Comparison of ENCODE assay signal across 16 cellular contexts in genomic region chr12:128076188-128076587, GRCh38.
DNase-seq lines count a peak whose midpoint lies in the region; ATAC-seq and TF ChIP-seq lines count a peak whose summit lies in the region.
"Had no signal": no experiment of that assay in that cellular context is flagged by ENCODE, and none has a peak within 500 bp of the region (broad histone marks: within the 10 kb centered on the region; RNA-seq: fewer than 3 reads in every experiment).

No MANE protein-coding gene starts in this region.

- no peak overlapping the region for H3K4me3 ChIP-seq in SJSA1
- H3K4me3 ChIP-seq in fibroblast of pulmonary artery (replicated peaks; ENCODE audit: low read depth, low read length): no peak overlapping the region
- H3K4me3 ChIP-seq in right lobe of liver: no peak overlapping the region

- no peaks in the 10 kb centered on the region for H3K36me3 ChIP-seq in SJSA1
- no peaks in the 10 kb centered on the region for H3K36me3 ChIP-seq in right lobe of liver

- WGBS in right lobe of liver (ENCODE audit: insufficient coverage, low coverage, low lambda C conversion rate, missing lambda C conversion rate): 46% methylated on average over 4 of the region's 4 CpGs

- H3K4me1 ChIP-seq in SJSA1 (replicated peaks) (peaks cover 22% of the 10 kb centered on the region), right lobe of liver (no peaks in the 10 kb centered on the region)

- ATAC-seq in HG02840 (IDR thresholded peaks at IDR 0.05; ENCODE audit: low FRiP score, unreplicated experiment) (no peak), right lobe of liver (no peak), HG02571 (IDR thresholded peaks at IDR 0.05; ENCODE audit: unreplicated experiment) (no peak)
- ATAC-seq: sciatic nerve had no signal

- no peak for TF ChIP-seq POLR2A in right lobe of liver (IDR thresholded peaks at IDR 0.05)

- H3K27ac ChIP-seq in SJSA1 (peak overlapping the region; percentile 74), right lobe of liver (no peak overlapping the region)
- H3K27ac ChIP-seq: HL-60 had no signal

- TF ChIP-seq CTCF in fibroblast of pulmonary artery (IDR thresholded peaks at IDR 0.05; ENCODE audit: low read length, missing control alignments): no peak
- no peak for TF ChIP-seq CTCF in right lobe of liver (IDR thresholded peaks at IDR 0.05)

- intact Hi-C loops in right lobe of liver (cut with DNase I): no loop called here

- H3K9me3 ChIP-seq in SJSA1 (replicated peaks) (no peaks in the 10 kb centered on the region), right lobe of liver (no peaks in the 10 kb centered on the region)

- peak; percentile 82 for DNase-seq in H4 (ENCODE audit: low spot score)
- DNase-seq in SJSA1 (ENCODE audit: low read depth in 1 of 2, low spot score in 2 of 2): peak; percentile 46 to 74
- DNase-seq in fibroblast of pulmonary artery (ENCODE audit: low read depth): peak; percentile 16
- DNase-seq in smooth muscle cell of the brain vasculature (ENCODE audit: low read depth, low spot score): peak; percentile 20
- DNase-seq in mucosa of gallbladder (ENCODE audit: low spot score): no peak
- no peak for DNase-seq in right lobe of liver
- DNase-seq: activated CD4-positive, alpha-beta T cell treated with anti-CD3 and anti-CD28 coated beads for 4 hours; activated T-cell treated with anti-CD3 and anti-CD28 coated beads, Interleukin-2, amount 50 U/mL, for 24 hours; amygdala; Calu3; NCI-H2171; nephron progenitor cell had no signal

- no peaks in the 10 kb centered on the region for H3K27me3 ChIP-seq in SJSA1 (replicated peaks)
- H3K27me3 ChIP-seq in right lobe of liver: no peaks in the 10 kb centered on the region

Comparison
In these comparisons a context has a peak if more than half of its experiments do, and no peak if none do; other contexts are left out.
1. DNase-seq: peak in H4 (single experiment), SJSA1 (2 of 2), fibroblast of pulmonary artery (single experiment) and smooth muscle cell of the brain vasculature (single experiment); none in mucosa of gallbladder (single experiment) and right lobe of liver (0 of 3).